ENCODE assay signal across 8 cellular contexts in the genomic region with DNA sequence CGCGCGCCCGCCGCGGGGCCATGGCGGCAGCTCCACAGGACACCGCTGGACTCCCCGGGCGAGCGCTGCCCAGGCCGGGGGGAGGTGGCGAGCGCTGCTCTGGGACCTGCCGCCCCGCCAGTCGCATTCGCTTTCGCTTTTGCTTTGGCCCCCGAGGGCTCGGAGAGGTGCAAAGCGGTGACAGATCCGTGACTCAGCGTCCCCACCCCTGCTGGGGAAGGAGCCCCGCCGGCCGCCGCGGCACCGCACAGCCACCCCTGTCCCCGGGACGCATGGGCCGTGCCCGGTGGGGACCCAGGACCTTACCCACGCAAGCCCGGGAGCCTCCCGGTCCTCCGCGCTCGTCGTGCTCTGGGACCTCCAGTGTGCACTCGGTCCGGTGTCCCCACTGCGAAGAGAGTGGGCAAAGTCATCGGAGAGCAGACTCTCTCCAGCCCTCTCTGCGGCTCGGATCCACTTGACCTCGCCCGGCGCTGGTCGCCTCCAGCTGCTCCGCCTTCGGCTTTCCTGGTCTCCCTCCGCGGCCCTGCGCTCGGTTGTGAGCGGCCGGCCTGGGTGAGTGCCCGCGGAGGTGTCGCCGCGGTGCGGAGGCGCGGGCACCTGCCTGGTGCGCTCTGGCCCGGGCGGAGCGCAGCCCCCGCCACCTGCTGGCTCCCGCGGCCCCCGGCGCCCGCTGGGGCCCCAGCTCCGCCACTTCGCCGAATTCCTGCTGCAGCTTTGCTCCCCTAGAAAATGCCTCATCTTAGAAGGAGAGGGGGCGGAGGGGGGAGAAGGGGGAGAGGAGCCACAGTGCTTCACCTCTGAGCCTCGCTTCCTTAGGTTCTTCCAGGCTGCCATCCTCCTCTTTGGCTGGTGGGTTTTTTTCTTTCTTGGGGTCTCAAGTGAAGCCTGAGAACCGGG. TPM values are rescaled to one million over a fixed set of nuclear protein-coding genes. Genes with fewer than 3 reads are reported as not detected.
A peak's percentile ranks its signal among the peaks of the same experiment; 100 is the strongest.
DNase-seq lines count a peak whose midpoint lies in the region; TF ChIP-seq lines count a peak whose summit lies in the region.

A gene with protein sequence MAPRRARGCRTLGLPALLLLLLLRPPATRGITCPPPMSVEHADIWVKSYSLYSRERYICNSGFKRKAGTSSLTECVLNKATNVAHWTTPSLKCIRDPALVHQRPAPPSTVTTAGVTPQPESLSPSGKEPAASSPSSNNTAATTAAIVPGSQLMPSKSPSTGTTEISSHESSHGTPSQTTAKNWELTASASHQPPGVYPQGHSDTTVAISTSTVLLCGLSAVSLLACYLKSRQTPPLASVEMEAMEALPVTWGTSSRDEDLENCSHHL (minus strand): TSS at position 73 of the 900 bp plus-strand sequence. CDS start 51 bp downstream, at position 22.

- H3K4me3 ChIP-seq in GM23248 = peak within 1 kb of the TSS; percentile 87
- H3K4me3 ChIP-seq in WI38 (ENCODE audit: low read depth, low read length) = peak within 1 kb of the TSS; percentile 83
- peak within 1 kb of the TSS; percentile 90 to 94 (median 93) for H3K4me3 ChIP-seq in mammary epithelial cell (replicated peaks in 1 of 3; ENCODE audit: insufficient read depth in 1 of 3, low read depth in 2 of 3, low read length in 3 of 3)
- peak within 1 kb of the TSS; percentile 89 for H3K4me3 ChIP-seq in kidney epithelial cell (ENCODE audit: low read depth, low read length)

- H3K4me1 ChIP-seq in GM23248 (ENCODE audit: insufficient read depth) (no peaks in the 10 kb centered on the region), mammary epithelial cell (ENCODE audit: insufficient read depth, low read length) (no peaks in the 10 kb centered on the region)

- H3K27me3 ChIP-seq in GM23248 (replicated peaks; ENCODE audit: insufficient read depth) = no peaks in the 10 kb centered on the region
- H3K27me3 ChIP-seq in mammary epithelial cell (ENCODE audit: insufficient read depth, low read length) = no peaks in the 10 kb centered on the region
- no peaks in the 10 kb centered on the region for H3K27me3 ChIP-seq in kidney epithelial cell (ENCODE audit: control insufficient read depth, insufficient read depth, low read length)

- WGBS in GM23248 (ENCODE audit: low coverage in 1 of 2, low lambda C conversion rate in 2 of 2, missing lambda C conversion rate in 2 of 2), 2 experiments = 1 to 2% methylated on average over 68 to 74 of the region's 83 CpGs
- 5% methylated on average over 25 of the region's 83 CpGs for WGBS in mammary epithelial cell (ENCODE audit: low coverage, missing lambda C conversion rate)

- dilution Hi-C loops in mammary epithelial cell (cut with HindIII; ENCODE audit: low sequenced_read_pairs) = no loop called here

- no TSS peak for BruUV-seq in mammary epithelial cell (replicated peaks; lab: Mats Ljungman, UMichigan)

- no peaks in the 10 kb centered on the region for H3K36me3 ChIP-seq in GM23248 (ENCODE audit: low read depth)
- H3K36me3 ChIP-seq in mammary epithelial cell (ENCODE audit: insufficient read depth, low read length) = no peaks in the 10 kb centered on the region
- no peaks in the 10 kb centered on the region for H3K36me3 ChIP-seq in kidney epithelial cell (ENCODE audit: control insufficient read depth, insufficient read depth, low read length)

- no peaks in the 10 kb centered on the region for H4K20me1 ChIP-seq in GM23248 (ENCODE audit: insufficient read depth)
- H4K20me1 ChIP-seq in mammary epithelial cell (ENCODE audit: insufficient read depth, low read length) = no peaks in the 10 kb centered on the region

- in situ Hi-C loops in GM23248 (cut with MboI) = no loop called here
- in situ Hi-C loops in mammary epithelial cell (cut with MboI; ENCODE audit: low sequenced_read_pairs in 2 of 2) = no loop called here

- DNase-seq in GM10266 (ENCODE audit: extremely low spot score) (peak; percentile 95), GM23248 (peak; percentile 86), LHCN-M2 (ENCODE audit: low read depth) (peak; percentile 30), mammary epithelial cell (peak; percentile 78), kidney epithelial cell (ENCODE audit: low read depth) (no peak), NCI-H446 (lab: John Stamatoyannopoulos, UW) (no peak)
- peak; percentile 71 to 90 (median 80) for DNase-seq in stimulated activated CD4-positive, alpha-beta T cell treated with anti-CD3 and anti-CD28 coated beads, Interleukin-1b, Interleukin-23, amount 100 ng/mL, for 24 hours (ENCODE audit: low read depth in 4 of 4, low spot score in 1 of 4)

- H2AFZ ChIP-seq in GM23248 (peak within 1 kb of the TSS; percentile 85), mammary epithelial cell (ENCODE audit: low read depth, low read length) (peak within 1 kb of the TSS; percentile 97)

- H3K9me3 ChIP-seq in GM23248 (ENCODE audit: low read depth) (no peaks in the 10 kb centered on the region), mammary epithelial cell (replicated peaks; ENCODE audit: insufficient read depth, low read length) (no peaks in the 10 kb centered on the region)

- TF ChIP-seq CTCF in GM10266 (IDR thresholded peaks at IDR 0.05; ENCODE audit: control insufficient read depth, insufficient read depth, low read depth, missing control alignments) = peak; percentile 46
- TF ChIP-seq CTCF in WI38 (IDR thresholded peaks at IDR 0.05; ENCODE audit: low read depth, low read length) = no peak
- TF ChIP-seq CTCF in mammary epithelial cell (conservative IDR thresholded peaks at IDR 0.05 in 1 of 2, IDR thresholded peaks at IDR 0.05 in 1 of 2; ENCODE audit: extremely low read depth in 1 of 2, insufficient read depth in 1 of 2, low read depth in 1 of 2, low read length in 2 of 2) = peak in 1 of 2 donors; percentile 29
- no peak for TF ChIP-seq CTCF in kidney epithelial cell (IDR thresholded peaks at IDR 0.05; ENCODE audit: insufficient read depth, low read length, poor library complexity, severe bottlenecking)

- CTCF ChIA-PET in mammary epithelial cell (lab: Charles Lee; ENCODE audit: low non-redundant PET) = interaction anchor here (0.6 kb wide), 1 partner anchor 1828 kb away, joined by 5 read pairs; no protein-coding TSS in a partner anchor

- H3K79me2 ChIP-seq in GM23248 (ENCODE audit: insufficient read depth) (no peaks in the 10 kb centered on the region), mammary epithelial cell (ENCODE audit: insufficient read depth, low read length) (no peaks in the 10 kb centered on the region)

- H3K4me2 ChIP-seq in GM23248 (ENCODE audit: unreplicated experiment) = peak within 1 kb of the TSS; percentile 88
- H3K4me2 ChIP-seq in mammary epithelial cell (ENCODE audit: insufficient read depth, low read depth, low read length) = peak within 1 kb of the TSS; percentile 96

- intact Hi-C loops in mammary epithelial cell (cut with micrococcal nuclease) = loop anchor here (1.0 to 5.0 kb wide), 2 partner anchors 26 to 85 kb away; a partner anchor contains a TSS

- no peaks in the 10 kb centered on the region for H3K9me2 ChIP-seq in GM23248 (ENCODE audit: insufficient read depth)

- H3F3A ChIP-seq in GM23248 (ENCODE audit: insufficient read depth) = 0 out of 2 replicates have a peak, but pooled peaks cover 10% of the 10 kb centered on the region

- H3K27ac ChIP-seq in GM23248 (peak within 1 kb of the TSS; percentile 27; the same call in 1 of the 2 replicates), mammary epithelial cell (ENCODE audit: insufficient read depth, low read depth, low read length) (no peak within 1 kb of the TSS)

- peak within 1 kb of the TSS; percentile 76 for H3K9ac ChIP-seq in GM23248
- peak within 1 kb of the TSS; percentile 22 for H3K9ac ChIP-seq in mammary epithelial cell (ENCODE audit: insufficient read depth, low read length)

RNA-seq across cellular contexts. Expression of the gene that starts here (rescaled TPM):
- total RNA-seq in GM23248 (2014; rRNA removed; shearing (Covaris generic)) = 0.89 and 7.0 TPM in 2 replicates
- polyA plus RNA-seq in GM23248 (2016; fragmentation: Nextera tagmentation; extraction: Ambion mirVana) (4.0 and 4.9 TPM in 2 replicates), mammary epithelial cell (2.6 TPM)
- total RNA-seq in LHCN-M2 (2014; rRNA removed) (0.17 TPM in 1 of 2 replicates, not detected in the other), mammary epithelial cell (1 to 10 TPM; 1.8 to 2.2 TPM), kidney epithelial cell (23.1 and 23.6 TPM in 2 replicates)
- 0.13 TPM for polyA plus RNA-seq in LHCN-M2 (2012)
- 1.3 TPM for polyA minus RNA-seq in mammary epithelial cell

Comparison
In these comparisons a context has a peak if more than half of its experiments do, and no peak if none do; other contexts are left out.
1. Peak in DNase-seq in LHCN-M2; RNA of the gene not detected or under 1 TPM.
2. DNase-seq: peak in GM10266 (single experiment), GM23248 (single experiment), mammary epithelial cell (single experiment) and stimulated activated CD4-positive, alpha-beta T cell treated with anti-CD3 and anti-CD28 coated beads, Interleukin-1b, Interleukin-23, amount 100 ng/mL, for 24 hours (4 of 4); none in kidney epithelial cell (single experiment) and NCI-H446 (0 of 2).
3. Peak in every context shown above with its lines, with median percentiles within 50 percentile points of each other: H3K4me3 ChIP-seq.